In the genomic region with DNA sequence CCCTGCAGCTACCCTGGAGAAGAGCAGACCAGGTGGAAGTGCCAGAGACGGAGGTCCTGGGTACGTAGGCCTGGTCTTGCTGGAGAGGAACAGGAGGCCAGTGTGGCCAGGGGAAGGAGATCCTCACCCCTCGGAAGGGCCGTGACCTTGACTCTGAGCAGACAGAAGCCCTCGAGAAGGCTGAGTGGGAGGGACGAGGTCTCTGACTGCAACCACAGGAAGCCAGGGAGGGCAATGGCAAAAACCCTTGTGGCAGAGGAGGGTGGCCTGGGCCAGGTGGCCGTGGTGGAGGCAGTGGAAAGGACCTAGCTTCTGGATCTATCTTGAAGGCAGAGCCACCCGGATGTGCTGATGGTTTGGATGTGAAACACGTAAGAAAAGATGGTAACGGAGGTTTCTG, we compare ENCODE assay signal across 15 cellular contexts. TPM values are rescaled to one million over a fixed set of nuclear protein-coding genes. Genes with fewer than 3 reads are reported as not detected.
DNase-seq lines count a peak whose midpoint lies in the region; ATAC-seq and TF ChIP-seq lines count a peak whose summit lies in the region.
"Had no signal": no experiment of that assay in that cellular context is flagged by ENCODE, and none has a peak within 500 bp of the region (broad histone marks: within the 10 kb centered on the region; RNA-seq: fewer than 3 reads in every experiment).

No MANE protein-coding gene starts in this region.

- CTCF ChIA-PET in WTC11 (lab: Charles Lee) = interaction anchor here (1.9 to 2.1 kb wide), 2 partner anchors 11 to 14 kb away, joined by 8 to 11 read pairs; no protein-coding TSS in a partner anchor

- WGBS in esophagus squamous epithelium, 2 donors = 86 to 87% methylated on average over 10 of the region's 10 CpGs

- peaks cover 8 to 49% (median 15%) of the 10 kb centered on the region in 3 donors for H3K36me3 ChIP-seq in esophagus squamous epithelium

- no peaks in the 10 kb centered on the region for H3K27me3 Mint-ChIP-seq in activated naive CD4-positive, alpha-beta T cell treated with anti-CD3 and anti-CD28 coated beads, Interleukin-2, amount 50 U/mL, for 24 hours
- H3K27me3 Mint-ChIP-seq in WTC11 (ENCODE audit: low read depth) (no peaks in the 10 kb centered on the region), memory B cell (no peaks in the 10 kb centered on the region)
- no peaks in the 10 kb centered on the region for H3K27me3 Mint-ChIP-seq in stimulated activated naive CD8-positive, alpha-beta T cell treated with anti-CD3 and anti-CD28 coated beads, Interleukin-15, Interleukin-2, amounts not matched to agents 100 ng/mL and 50 ng/mL, for 24 hours

- peaks cover 22% of the 10 kb centered on the region for H3K4me1 Mint-ChIP-seq in activated naive CD4-positive, alpha-beta T cell treated with anti-CD3 and anti-CD28 coated beads, Interleukin-2, amount 50 U/mL, for 24 hours
- H3K4me1 Mint-ChIP-seq in WTC11 (peaks cover 9% of the 10 kb centered on the region), memory B cell (peaks cover 18% of the 10 kb centered on the region)
- peaks cover 21% of the 10 kb centered on the region for H3K4me1 Mint-ChIP-seq in stimulated activated naive CD8-positive, alpha-beta T cell treated with anti-CD3 and anti-CD28 coated beads, Interleukin-15, Interleukin-2, amounts not matched to agents 100 ng/mL and 50 ng/mL, for 24 hours (ENCODE audit: low read depth)

- intact Hi-C loops in esophagus squamous epithelium (cut with DNase I) = no loop called here

- H3K36me3 Mint-ChIP-seq in activated naive CD4-positive, alpha-beta T cell treated with anti-CD3 and anti-CD28 coated beads, Interleukin-2, amount 50 U/mL, for 24 hours = peaks cover 1% of the 10 kb centered on the region
- peaks cover 9% of the 10 kb centered on the region; the same call in 1 of the 2 replicates for H3K36me3 Mint-ChIP-seq in WTC11
- peaks cover 6% of the 10 kb centered on the region for H3K36me3 Mint-ChIP-seq in memory B cell
- peaks cover 9% of the 10 kb centered on the region for H3K36me3 Mint-ChIP-seq in stimulated activated naive CD8-positive, alpha-beta T cell treated with anti-CD3 and anti-CD28 coated beads, Interleukin-15, Interleukin-2, amounts not matched to agents 100 ng/mL and 50 ng/mL, for 24 hours (ENCODE audit: low read depth)

- H3K27ac ChIP-seq in esophagus squamous epithelium = peak overlapping the region in 1 of 4 donors; percentile 90
- H3K27ac ChIP-seq: psoas muscle had no signal

- ATAC-seq in WTC11 (no peak), memory B cell (ENCODE audit: low read depth) (no peak), GM18502 (IDR thresholded peaks at IDR 0.05; ENCODE audit: poor library complexity, unreplicated experiment) (no peak)

- peaks cover 12 to 44% (median 16%) of the 10 kb centered on the region in 3 donors for H3K4me1 ChIP-seq in esophagus squamous epithelium

- no peaks in the 10 kb centered on the region for H3K27me3 ChIP-seq in esophagus squamous epithelium

- H3K9me3 ChIP-seq in esophagus squamous epithelium = no peaks in the 10 kb centered on the region
- H3K9me3 ChIP-seq: lower lobe of right lung, psoas muscle had no signal

- no peak for DNase-seq in activated naive CD4-positive, alpha-beta T cell (lab: John Stamatoyannopoulos, UW)
- DNase-seq in WTC11 (ENCODE audit: low spot score) = no peak
- no peak for DNase-seq in memory B cell (ENCODE audit: low spot score in 2 of 2)
- DNase-seq in esophagus squamous epithelium (lab: John Stamatoyannopoulos, UW) = no peak
- no peak for DNase-seq in NCI-H345 treated with DMSO at 0.1 percent for 48 hours (lab: John Stamatoyannopoulos, UW; ENCODE audit: unreplicated experiment)
- DNase-seq: DMS79 treated with DMSO at 0.1 percent for 48 hours; HCEC 1CT; lower lobe of right lung; NCI-H1092; NCI-H526; psoas muscle; stimulated activated naive CD4-positive, alpha-beta T cell treated with Interleukin-2 at 50 U/mL for 16 hours had no signal

- H3K27ac Mint-ChIP-seq in activated naive CD4-positive, alpha-beta T cell treated with anti-CD3 and anti-CD28 coated beads, Interleukin-2, amount 50 U/mL, for 24 hours = peak overlapping the region; percentile 23
- H3K27ac Mint-ChIP-seq in WTC11 = peak overlapping the region; percentile 84; the same call in 1 of the 2 replicates
- no peak overlapping the region for H3K27ac Mint-ChIP-seq in memory B cell
- peak overlapping the region; percentile 66 for H3K27ac Mint-ChIP-seq in stimulated activated naive CD8-positive, alpha-beta T cell treated with anti-CD3 and anti-CD28 coated beads, Interleukin-15, Interleukin-2, amounts not matched to agents 100 ng/mL and 50 ng/mL, for 24 hours

- no peaks in the 10 kb centered on the region for H3K9me3 Mint-ChIP-seq in activated naive CD4-positive, alpha-beta T cell treated with anti-CD3 and anti-CD28 coated beads, Interleukin-2, amount 50 U/mL, for 24 hours
- no peaks in the 10 kb centered on the region for H3K9me3 Mint-ChIP-seq in WTC11
- no peaks in the 10 kb centered on the region for H3K9me3 Mint-ChIP-seq in memory B cell
- no peaks in the 10 kb centered on the region for H3K9me3 Mint-ChIP-seq in stimulated activated naive CD8-positive, alpha-beta T cell treated with anti-CD3 and anti-CD28 coated beads, Interleukin-15, Interleukin-2, amounts not matched to agents 100 ng/mL and 50 ng/mL, for 24 hours

- no peak for TF ChIP-seq CTCF in WTC11 (IDR thresholded peaks at IDR 0.05)
- TF ChIP-seq CTCF in esophagus squamous epithelium (IDR thresholded peaks at IDR 0.05) = no peak

- H3K4me3 ChIP-seq in esophagus squamous epithelium = no peak overlapping the region

- TF ChIP-seq POLR2A in esophagus squamous epithelium (IDR thresholded peaks at IDR 0.05) = no peak

- POLR2A ChIA-PET in WTC11 (lab: Charles Lee) = no interaction called here

- peak overlapping the region; percentile 81 for H3K4me3 Mint-ChIP-seq in activated naive CD4-positive, alpha-beta T cell treated with anti-CD3 and anti-CD28 coated beads, Interleukin-2, amount 50 U/mL, for 24 hours
- H3K4me3 Mint-ChIP-seq in WTC11 = peak overlapping the region; percentile 66
- peak overlapping the region; percentile 73 for H3K4me3 Mint-ChIP-seq in memory B cell
- peak overlapping the region; percentile 70 for H3K4me3 Mint-ChIP-seq in stimulated activated naive CD8-positive, alpha-beta T cell treated with anti-CD3 and anti-CD28 coated beads, Interleukin-15, Interleukin-2, amounts not matched to agents 100 ng/mL and 50 ng/mL, for 24 hours

TF ChIP-seq in WTC11, 78 proteins besides CTCF, POLR2A, EP300 and RAD21 (continues in another document):
- TF ChIP-seq, protein P1, sequence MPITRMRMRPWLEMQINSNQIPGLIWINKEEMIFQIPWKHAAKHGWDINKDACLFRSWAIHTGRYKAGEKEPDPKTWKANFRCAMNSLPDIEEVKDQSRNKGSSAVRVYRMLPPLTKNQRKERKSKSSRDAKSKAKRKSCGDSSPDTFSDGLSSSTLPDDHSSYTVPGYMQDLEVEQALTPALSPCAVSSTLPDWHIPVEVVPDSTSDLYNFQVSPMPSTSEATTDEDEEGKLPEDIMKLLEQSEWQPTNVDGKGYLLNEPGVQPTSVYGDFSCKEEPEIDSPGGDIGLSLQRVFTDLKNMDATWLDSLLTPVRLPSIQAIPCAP (CRISPR knock-in tag; IDR thresholded peaks at IDR 0.05) = no peak
- TF ChIP-seq TEAD4 (CRISPR knock-in tag; IDR thresholded peaks at IDR 0.05) (no peak), GABPB1 (CRISPR knock-in tag; IDR thresholded peaks at IDR 0.05) (no peak), RORB (CRISPR knock-in tag; IDR thresholded peaks at IDR 0.05) (no peak), NR1H2 (CRISPR knock-in tag; IDR thresholded peaks at IDR 0.05) (no peak), CREM (CRISPR knock-in tag; IDR thresholded peaks at IDR 0.05) (no peak), CREB1 (CRISPR knock-in tag; IDR thresholded peaks at IDR 0.05) (no peak), RELA (CRISPR knock-in tag; IDR thresholded peaks at IDR 0.05; ENCODE audit: borderline replicate concordance) (no peak)
- TF ChIP-seq, protein P2, sequence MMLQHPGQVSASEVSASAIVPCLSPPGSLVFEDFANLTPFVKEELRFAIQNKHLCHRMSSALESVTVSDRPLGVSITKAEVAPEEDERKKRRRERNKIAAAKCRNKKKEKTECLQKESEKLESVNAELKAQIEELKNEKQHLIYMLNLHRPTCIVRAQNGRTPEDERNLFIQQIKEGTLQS (CRISPR knock-in tag; conservative IDR thresholded peaks at IDR 0.05) = no peak
- TF ChIP-seq, protein P3, sequence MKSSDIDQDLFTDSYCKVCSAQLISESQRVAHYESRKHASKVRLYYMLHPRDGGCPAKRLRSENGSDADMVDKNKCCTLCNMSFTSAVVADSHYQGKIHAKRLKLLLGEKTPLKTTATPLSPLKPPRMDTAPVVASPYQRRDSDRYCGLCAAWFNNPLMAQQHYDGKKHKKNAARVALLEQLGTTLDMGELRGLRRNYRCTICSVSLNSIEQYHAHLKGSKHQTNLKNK (CRISPR knock-in tag; IDR thresholded peaks at IDR 0.05) = no peak
- TF ChIP-seq, protein P4, sequence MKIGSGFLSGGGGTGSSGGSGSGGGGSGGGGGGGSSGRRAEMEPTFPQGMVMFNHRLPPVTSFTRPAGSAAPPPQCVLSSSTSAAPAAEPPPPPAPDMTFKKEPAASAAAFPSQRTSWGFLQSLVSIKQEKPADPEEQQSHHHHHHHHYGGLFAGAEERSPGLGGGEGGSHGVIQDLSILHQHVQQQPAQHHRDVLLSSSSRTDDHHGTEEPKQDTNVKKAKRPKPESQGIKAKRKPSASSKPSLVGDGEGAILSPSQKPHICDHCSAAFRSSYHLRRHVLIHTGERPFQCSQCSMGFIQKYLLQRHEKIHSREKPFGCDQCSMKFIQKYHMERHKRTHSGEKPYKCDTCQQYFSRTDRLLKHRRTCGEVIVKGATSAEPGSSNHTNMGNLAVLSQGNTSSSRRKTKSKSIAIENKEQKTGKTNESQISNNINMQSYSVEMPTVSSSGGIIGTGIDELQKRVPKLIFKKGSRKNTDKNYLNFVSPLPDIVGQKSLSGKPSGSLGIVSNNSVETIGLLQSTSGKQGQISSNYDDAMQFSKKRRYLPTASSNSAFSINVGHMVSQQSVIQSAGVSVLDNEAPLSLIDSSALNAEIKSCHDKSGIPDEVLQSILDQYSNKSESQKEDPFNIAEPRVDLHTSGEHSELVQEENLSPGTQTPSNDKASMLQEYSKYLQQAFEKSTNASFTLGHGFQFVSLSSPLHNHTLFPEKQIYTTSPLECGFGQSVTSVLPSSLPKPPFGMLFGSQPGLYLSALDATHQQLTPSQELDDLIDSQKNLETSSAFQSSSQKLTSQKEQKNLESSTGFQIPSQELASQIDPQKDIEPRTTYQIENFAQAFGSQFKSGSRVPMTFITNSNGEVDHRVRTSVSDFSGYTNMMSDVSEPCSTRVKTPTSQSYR (CRISPR knock-in tag; IDR thresholded peaks at IDR 0.05) = no peak

RNA-seq across cellular contexts. Expression of a gene that starts 28.1 kb away (rescaled TPM):
- total RNA-seq in WTC11 (2021) = 72.6 to 88.6 TPM (median 78.0 TPM) in 3 replicates
- total RNA-seq in esophagus squamous epithelium = 10 to 100 TPM; 40.7 to 53.2 (median 46.4) TPM

RNA-seq across cellular contexts. Expression of a gene that starts 28.6 kb away (rescaled TPM):
- total RNA-seq in WTC11 (2021) (113 to 133 TPM (median 127 TPM) in 3 replicates), esophagus squamous epithelium (10 to 100 TPM; 33.0 to 60.9 (median 45.6) TPM)

RNA-seq across cellular contexts. Expression of a gene that starts 50.3 kb away (rescaled TPM):
- total RNA-seq in WTC11 (2021) (35.1 to 39.4 TPM (median 37.4 TPM) in 3 replicates), esophagus squamous epithelium (10 to 100 TPM; 35.5 to 57.1 (median 51.2) TPM)
